ENCODE assay signal across 8 cellular contexts in the genomic region with DNA sequence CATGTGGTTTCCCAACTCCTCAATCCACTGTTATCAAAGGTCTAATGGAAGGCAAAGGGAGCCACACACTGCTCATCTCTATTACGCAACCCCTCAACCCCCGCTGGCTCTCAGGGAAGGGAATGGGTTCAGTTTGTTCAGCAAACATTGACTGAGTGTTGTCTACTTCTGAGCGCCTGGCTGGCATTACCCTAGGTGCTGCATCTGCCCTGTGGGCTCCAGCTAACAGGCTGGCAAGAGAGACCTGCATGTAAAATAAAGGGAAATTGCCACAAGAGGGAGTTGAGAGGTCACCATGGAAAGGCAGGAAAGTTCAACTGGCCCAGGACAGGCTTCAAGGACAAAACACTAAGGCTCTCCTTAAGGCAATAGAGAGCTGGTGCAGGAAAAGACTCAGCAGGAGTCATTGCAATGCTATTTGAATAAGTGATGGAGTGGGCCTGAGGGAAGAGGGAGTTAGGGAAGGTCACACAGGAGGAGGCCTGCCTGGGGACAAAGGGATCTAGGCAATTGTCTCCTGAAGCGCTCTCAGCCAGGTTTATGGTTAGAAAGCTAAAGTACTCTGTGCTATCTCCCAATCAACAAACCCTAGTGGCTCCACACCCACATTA. TPM values are rescaled to one million over a fixed set of nuclear protein-coding genes. Genes with fewer than 3 reads are reported as not detected.
DNase-seq lines count a peak whose midpoint lies in the region; ATAC-seq, FAIRE-seq and TF ChIP-seq lines count a peak whose summit lies in the region.

No MANE protein-coding gene starts in this region.

- no peak for ATAC-seq in HG03439 (IDR thresholded peaks at IDR 0.05; ENCODE audit: unreplicated experiment)

- no peaks in the 10 kb centered on the region for H3K27me3 ChIP-seq in hepatocyte

- peak overlapping the region; percentile 52 for H3K27ac ChIP-seq in hepatocyte

- H3K9me3 ChIP-seq in hepatocyte (ENCODE audit: low read depth): no peaks in the 10 kb centered on the region

- no peak for FAIRE-seq in RCC 7860 (lab: Jason Lieb, UNC)

- peaks cover 32% of the 10 kb centered on the region for H3K79me2 ChIP-seq in hepatocyte

- H3K4me2 ChIP-seq in hepatocyte: peak overlapping the region; percentile 50

- H3K36me3 ChIP-seq in hepatocyte (replicated peaks; ENCODE audit: insufficient read depth, low read depth): no peaks in the 10 kb centered on the region

- H2AFZ ChIP-seq in hepatocyte: no peak overlapping the region

- DNase-seq in AG10803 (ENCODE audit: low read depth) (peak; percentile 45), HT-29 (ENCODE audit: low spot score) (peak; percentile 54), RCC 7860 (ENCODE audit: low spot score) (peak; percentile 49), hepatocyte (ENCODE audit: low spot score) (peak; percentile 60), cortex of kidney (lab: John Stamatoyannopoulos, UW) (no peak)
- no peak for DNase-seq in stimulated activated CD4-positive, alpha-beta T cell treated with anti-CD3 and anti-CD28 coated beads, Interleukin-1b, Interleukin-23, amount 100 ng/mL, for 48 hours
- DNase-seq in central memory CD4-positive, alpha-beta T cell: no peak

- no peaks in the 10 kb centered on the region for H3K9me2 ChIP-seq in hepatocyte (replicated peaks; ENCODE audit: insufficient read depth)

- H3K4me1 ChIP-seq in hepatocyte (ENCODE audit: insufficient read depth): peaks cover 21% of the 10 kb centered on the region

- no peak overlapping the region for H3K4me3 ChIP-seq in AG10803 (ENCODE audit: low read length)
- no peak overlapping the region for H3K4me3 ChIP-seq in hepatocyte

- no peaks in the 10 kb centered on the region for H4K20me1 ChIP-seq in hepatocyte (ENCODE audit: insufficient read depth, poor library complexity, severe bottlenecking)

- TF ChIP-seq CTCF in AG10803 (conservative IDR thresholded peaks at IDR 0.05; ENCODE audit: low read length) (peak; percentile 45), hepatocyte (IDR thresholded peaks at IDR 0.05; ENCODE audit: poor library complexity) (no peak)

- 38% methylated on average over 4 of the region's 4 CpGs for WGBS in hepatocyte (ENCODE audit: low lambda C conversion rate, missing lambda C conversion rate)

RNA-seq across cellular contexts. Expression of a gene that starts 5.5 kb away (rescaled TPM):
- 8.1 and 8.8 TPM in 2 replicates for total RNA-seq in HT-29 (2014; rRNA removed; shearing (Covaris generic))
- 13.2 and 23.2 TPM in 2 replicates for total RNA-seq in hepatocyte
- 4.4 and 4.6 TPM in 2 replicates for polyA plus RNA-seq in hepatocyte

RNA-seq across cellular contexts. Expression of a gene that starts 5.7 kb away (rescaled TPM):
- total RNA-seq in HT-29 (2014; rRNA removed; shearing (Covaris generic)): 14.7 and 16.3 TPM in 2 replicates
- 14.1 and 16.8 TPM in 2 replicates for total RNA-seq in hepatocyte
- polyA plus RNA-seq in hepatocyte: 14.3 and 15.7 TPM in 2 replicates

RNA-seq across cellular contexts. Expression of a gene that starts 32.1 kb away (rescaled TPM):
- 8.1 and 11.4 TPM in 2 replicates for total RNA-seq in HT-29 (2014; rRNA removed; shearing (Covaris generic))
- total RNA-seq in hepatocyte: 0.23 TPM in 1 of 2 replicates, not detected in the other
- 1.0 TPM in 1 of 2 replicates, not detected in the other for polyA plus RNA-seq in hepatocyte

RNA-seq across cellular contexts. Expression of a gene that starts 57.0 kb away (rescaled TPM):
- 89.7 and 92.5 TPM in 2 replicates for total RNA-seq in HT-29 (2014; rRNA removed; shearing (Covaris generic))
- total RNA-seq in hepatocyte: 15.1 and 20.9 TPM in 2 replicates
- polyA plus RNA-seq in hepatocyte: 24.7 and 28.1 TPM in 2 replicates

Comparison
In these comparisons a context has a peak if more than half of its experiments do, and no peak if none do; other contexts are left out.
1. DNase-seq: peak in AG10803 (single experiment), HT-29 (single experiment), RCC 7860 (single experiment) and hepatocyte (single experiment); none in stimulated activated CD4-positive, alpha-beta T cell treated with anti-CD3 and anti-CD28 coated beads, Interleukin-1b, Interleukin-23, amount 100 ng/mL, for 48 hours (single experiment), central memory CD4-positive, alpha-beta T cell (single experiment) and cortex of kidney (single experiment).